In the genomic region with DNA sequence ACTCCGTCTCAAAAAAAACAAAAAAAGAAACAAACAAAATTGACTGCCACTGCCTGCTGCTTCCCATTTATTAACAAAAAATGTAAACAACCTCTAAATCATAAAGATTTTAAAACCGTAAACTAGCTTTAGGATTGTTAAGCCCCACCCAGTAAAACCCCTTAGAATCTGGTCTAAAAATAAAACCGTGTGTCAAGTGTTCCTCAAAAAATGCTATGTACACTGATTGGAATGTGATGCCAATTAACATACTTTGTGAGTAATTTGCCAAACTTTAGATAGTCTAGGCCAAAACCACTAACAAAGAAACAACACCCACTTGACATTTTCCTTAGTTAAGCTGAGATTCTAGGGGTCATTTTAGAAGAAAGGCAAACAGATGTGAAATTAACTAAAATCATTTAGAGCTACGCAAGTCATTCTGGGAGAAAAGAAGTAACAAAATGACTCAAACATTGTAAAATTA, we compare ENCODE assay signal across 9 cellular contexts. TPM values are rescaled to one million over a fixed set of nuclear protein-coding genes. Genes with fewer than 3 reads are reported as not detected.
DNase-seq lines count a peak whose midpoint lies in the region; ATAC-seq, FAIRE-seq and TF ChIP-seq lines count a peak whose summit lies in the region.
"Had no signal": no experiment of that assay in that cellular context is flagged by ENCODE, and none has a peak within 500 bp of the region (broad histone marks: within the 10 kb centered on the region; RNA-seq: fewer than 3 reads in every experiment).

No MANE protein-coding gene starts in this region.

- peaks cover 0 to 17% (median 9%) of the 10 kb centered on the region in 5 donors for H3K36me3 Mint-ChIP-seq in naive thymus-derived CD4-positive, alpha-beta T cell
- H3K36me3 Mint-ChIP-seq in activated CD8-positive, alpha-beta memory T cell treated with anti-CD3 and anti-CD28 coated beads, Interleukin-2, amount 10 ng/mL, durations not matched to agents 7 days and 5 days, result peaks cover 17% of the 10 kb centered on the region

- H3K27ac Mint-ChIP-seq in naive thymus-derived CD4-positive, alpha-beta T cell, result peak overlapping the region in 1 of 9 donors; percentile 28
- no peak overlapping the region for H3K27ac Mint-ChIP-seq in activated CD8-positive, alpha-beta memory T cell treated with anti-CD3 and anti-CD28 coated beads, Interleukin-2, amount 10 ng/mL, durations not matched to agents 7 days and 5 days

- H3K9ac ChIP-seq in HCT116 (ENCODE audit: low read length), result peak overlapping the region; percentile 2; the same call in 1 of the 2 replicates
- H3K9ac ChIP-seq in K562 (ENCODE audit: insufficient read depth in 1 of 2, low read depth in 2 of 2, low read length in 2 of 2), result no peak overlapping the region

- intact Hi-C loops in HCT116 (cut with micrococcal nuclease), result no loop called here
- intact Hi-C loops in K562 (cut with micrococcal nuclease), result no loop called here
- intact Hi-C loops in naive thymus-derived CD4-positive, alpha-beta T cell (cut with micrococcal nuclease), result no loop called here
- intact Hi-C loops in aorta (cut with DNase I), result loop anchor here in 1 of 2 donors (10.0 kb wide), 1 partner anchor 54 kb away; no protein-coding TSS in a partner anchor

- POLR2A ChIA-PET in HCT116 (lab: Charles Lee) (interaction anchor here (0.6 kb wide), 1 partner anchor 34 kb away, joined by 3 read pairs; no protein-coding TSS in a partner anchor), K562 (lab: Yijun Ruan, JAX) (interaction anchor here (2.1 to 5.0 kb wide), 2 partner anchors 10 to 13 kb away, joined by 5 to 24 read pairs; no protein-coding TSS in a partner anchor)
- POLR2A ChIA-PET in naive thymus-derived CD4-positive, alpha-beta T cell (lab: Charles Lee), result interaction anchor here (0.6 kb wide), 1 partner anchor 48 kb away, joined by 3 read pairs; no protein-coding TSS in a partner anchor

- FAIRE-seq in K562 (lab: Jason Lieb, UNC), result no peak

- in situ Hi-C loops in K562 (cut with MboI), result no loop called here

- H2AFZ ChIP-seq in HCT116 (ENCODE audit: low read depth, low read length, poor library complexity, severe bottlenecking), result no peak overlapping the region
- H2AFZ ChIP-seq in K562 (ENCODE audit: low read depth, low read length), result no peak overlapping the region

- H4K20me1 ChIP-seq in HCT116 (ENCODE audit: insufficient read depth) (peaks cover 13% of the 10 kb centered on the region; the same call in 1 of the 2 replicates), K562 (replicated peaks; ENCODE audit: control insufficient read depth, insufficient read depth, low read length) (peaks cover 39% of the 10 kb centered on the region)

- TF ChIP-seq CTCF in HCT116 (IDR thresholded peaks at IDR 0.05 in 2 of 3, conservative IDR thresholded peaks at IDR 0.05 in 1 of 3; ENCODE audit: borderline replicate concordance in 1 of 3, insufficient read depth in 1 of 3, low read depth in 2 of 3, low read length in 2 of 3) (no peak), K562 (IDR thresholded peaks at IDR 0.05 in 2 of 3, conservative IDR thresholded peaks at IDR 0.05 in 1 of 3; ENCODE audit: insufficient read depth in 2 of 3, low read depth in 1 of 3, low read length in 3 of 3) (no peak)

- RAD21 ChIA-PET in HCT116 (lab: Charles Lee; ENCODE audit: low non-redundant PET in 1 of 2, low total read pairs in 2 of 2, uncharacterized antibody in 2 of 2, unreplicated experiment in 2 of 2), result no interaction called here

- TF ChIP-seq POLR2A in HCT116 (IDR thresholded peaks at IDR 0.05; ENCODE audit: borderline replicate concordance, extremely low read depth, insufficient read depth, insufficient read length), result no peak
- TF ChIP-seq POLR2A in K562 (conservative IDR thresholded peaks at IDR 0.05), result no peak

- no peaks in the 10 kb centered on the region for H3K27me3 Mint-ChIP-seq in naive thymus-derived CD4-positive, alpha-beta T cell
- no peaks in the 10 kb centered on the region for H3K27me3 Mint-ChIP-seq in activated CD8-positive, alpha-beta memory T cell treated with anti-CD3 and anti-CD28 coated beads, Interleukin-2, amount 10 ng/mL, durations not matched to agents 7 days and 5 days

- H3K27me3 ChIP-seq in HCT116 (ENCODE audit: insufficient read depth, low read length), result no peaks in the 10 kb centered on the region
- no peaks in the 10 kb centered on the region for H3K27me3 ChIP-seq in K562 (ENCODE audit: control insufficient read depth in 2 of 2, insufficient read depth in 2 of 2, low read length in 2 of 2)
- no peaks in the 10 kb centered on the region for H3K27me3 ChIP-seq in naive thymus-derived CD4-positive, alpha-beta T cell (ENCODE audit: control insufficient read depth in 2 of 2, insufficient read depth in 2 of 2, low read length in 2 of 2)
- H3K27me3 ChIP-seq in aorta (ENCODE audit: control insufficient read depth in 1 of 2, insufficient read depth in 2 of 2, low read length in 1 of 2), result no peaks in the 10 kb centered on the region
- H3K27me3 ChIP-seq: Peyer's patch had no signal

- ATAC-seq in HCT116 (no peak), K562 (no peak), aorta (ENCODE audit: low FRiP score) (no peak)
- no peak for ATAC-seq in naive thymus-derived CD4-positive, alpha-beta T cell
- no peak for ATAC-seq in activated CD8-positive, alpha-beta memory T cell treated with anti-CD3 and anti-CD28 coated beads, Interleukin-2, amount 10 ng/mL, durations not matched to agents 7 days and 5 days

- CTCF ChIA-PET in HCT116 (lab: Charles Lee), result no interaction called here
- CTCF ChIA-PET in K562 (lab: Yijun Ruan, JAX; ENCODE audit: low intra/inter-chr PET ratio), result no interaction called here
- CTCF ChIA-PET in naive thymus-derived CD4-positive, alpha-beta T cell (lab: Charles Lee), result no interaction called here
- CTCF ChIA-PET in activated CD8-positive, alpha-beta memory T cell treated with anti-CD3 and anti-CD28 coated beads, Interleukin-2, amount 10 ng/mL, durations not matched to agents 7 days and 5 days (lab: Charles Lee), result no interaction called here

- H3K4me2 ChIP-seq in HCT116 (ENCODE audit: low read length), result peak overlapping the region; percentile 54
- no peak overlapping the region for H3K4me2 ChIP-seq in K562 (ENCODE audit: insufficient read depth, low read length)

- H3K9me3 ChIP-seq in HCT116 (ENCODE audit: control insufficient read depth in 1 of 2, insufficient read depth in 1 of 2, low read depth in 1 of 2, low read length in 2 of 2) (no peaks in the 10 kb centered on the region), K562 (replicated peaks; ENCODE audit: control insufficient read depth, insufficient read depth, low read depth, low read length) (no peaks in the 10 kb centered on the region), aorta (ENCODE audit: control insufficient read depth, low read length) (no peaks in the 10 kb centered on the region)
- H3K9me3 ChIP-seq in naive thymus-derived CD4-positive, alpha-beta T cell (ENCODE audit: control insufficient read depth in 2 of 3, low read length in 3 of 3), result no peaks in the 10 kb centered on the region
- H3K9me3 ChIP-seq: Peyer's patch had no signal

- 0 out of 4 replicates have a peak overlapping the region, but pooled peaks of 1 of the 2 experiments have one; percentile 12 for H3K4me3 ChIP-seq in HCT116 (replicated peaks in 1 of 2; ENCODE audit: low read depth in 1 of 2, low read length in 2 of 2)
- no peak overlapping the region for H3K4me3 ChIP-seq in K562
- no peak overlapping the region for H3K4me3 ChIP-seq in naive thymus-derived CD4-positive, alpha-beta T cell (ENCODE audit: low read length)
- H3K4me3 ChIP-seq in aorta (ENCODE audit: low read length in 2 of 2), result no peak overlapping the region
- H3K4me3 ChIP-seq: Peyer's patch had no signal

- H3K79me2 ChIP-seq in HCT116 (ENCODE audit: insufficient read depth, low read length) (peaks cover 100% of the 10 kb centered on the region), K562 (ENCODE audit: control insufficient read depth, insufficient read depth, low read length) (peaks cover 100% of the 10 kb centered on the region)

- 68% methylated on average over 4 of the region's 4 CpGs for WGBS in K562 (ENCODE audit: insufficient coverage, low coverage, missing lambda C conversion rate)
- 11 to 17% methylated on average over 4 of the region's 4 CpGs for whole genome bisulfite sequencing in aorta, 2 donors

- H3K27ac ChIP-seq in HCT116 (ENCODE audit: low read depth, low read length) (peak overlapping the region; percentile 27; the same call in 1 of the 2 replicates), K562 (ENCODE audit: extremely low read depth, low read depth, low read length) (no peak overlapping the region), aorta (ENCODE audit: low read depth in 1 of 2, low read length in 2 of 2) (peak overlapping the region in 1 of 2 donors; percentile 36)
- no peak overlapping the region for H3K27ac ChIP-seq in naive thymus-derived CD4-positive, alpha-beta T cell (ENCODE audit: low read depth, low read length)

- peaks cover 10% of the 10 kb centered on the region for H3K9me1 ChIP-seq in K562 (ENCODE audit: control insufficient read depth, insufficient read depth, low read length)

- H3K9me2 ChIP-seq in HCT116 (ENCODE audit: insufficient read depth), result no peaks in the 10 kb centered on the region

- peaks cover 37 to 48% of the 10 kb centered on the region in 2 experiments for H3K4me1 ChIP-seq in HCT116 (ENCODE audit: control insufficient read depth in 1 of 2, insufficient read depth in 2 of 2, low read length in 2 of 2)
- peaks cover 29 to 47% of the 10 kb centered on the region in 2 experiments for H3K4me1 ChIP-seq in K562 (replicated peaks in 1 of 2; ENCODE audit: control insufficient read depth in 2 of 2, insufficient read depth in 2 of 2, low read length in 2 of 2)
- peaks cover 16 to 37% of the 10 kb centered on the region in 2 donors for H3K4me1 ChIP-seq in naive thymus-derived CD4-positive, alpha-beta T cell (ENCODE audit: control insufficient read depth in 2 of 2, insufficient read depth in 2 of 2, low read length in 2 of 2)
- H3K4me1 ChIP-seq in aorta (ENCODE audit: control insufficient read depth in 1 of 2, insufficient read depth in 2 of 2, low read length in 2 of 2), result peaks cover 5 to 6% of the 10 kb centered on the region in 2 donors

- H3K36me3 ChIP-seq in HCT116 (ENCODE audit: control insufficient read depth in 1 of 2, insufficient read depth in 2 of 2, low read length in 2 of 2) (no peaks in the 10 kb centered on the region), K562 (ENCODE audit: control insufficient read depth, insufficient read depth, low read length) (peaks cover 14% of the 10 kb centered on the region), aorta (ENCODE audit: control insufficient read depth in 1 of 2, insufficient read depth in 2 of 2, low read length in 1 of 2) (no peaks in the 10 kb centered on the region)
- peaks cover 0 to 5% (median 0%) of the 10 kb centered on the region in 3 experiments for H3K36me3 ChIP-seq in naive thymus-derived CD4-positive, alpha-beta T cell (ENCODE audit: control insufficient read depth in 2 of 3, insufficient read depth in 3 of 3, low read length in 3 of 3)

- peaks cover 0 to 2% (median 0%) of the 10 kb centered on the region in 11 donors for H3K9me3 Mint-ChIP-seq in naive thymus-derived CD4-positive, alpha-beta T cell
- H3K9me3 Mint-ChIP-seq in activated CD8-positive, alpha-beta memory T cell treated with anti-CD3 and anti-CD28 coated beads, Interleukin-2, amount 10 ng/mL, durations not matched to agents 7 days and 5 days (ENCODE audit: low read depth), result no peaks in the 10 kb centered on the region

- peaks cover 44 to 80% (median 62%) of the 10 kb centered on the region in 7 donors for H3K4me1 Mint-ChIP-seq in naive thymus-derived CD4-positive, alpha-beta T cell
- peaks cover 40% of the 10 kb centered on the region for H3K4me1 Mint-ChIP-seq in activated CD8-positive, alpha-beta memory T cell treated with anti-CD3 and anti-CD28 coated beads, Interleukin-2, amount 10 ng/mL, durations not matched to agents 7 days and 5 days

- TF ChIP-seq RAD21 in HCT116 (IDR thresholded peaks at IDR 0.05; ENCODE audit: low read depth) (no peak), K562 (CRISPR knock-in tag; conservative IDR thresholded peaks at IDR 0.05 in 1 of 2, IDR thresholded peaks at IDR 0.05 in 1 of 2) (no peak)

- DNase-seq in AG08395 (ENCODE audit: low spot score), result peak; percentile 86
- DNase-seq in HCT116 (ENCODE audit: low read depth, low spot score), result no peak
- DNase-seq in K562 (ENCODE audit: extremely low read depth in 1 of 4, low spot score in 3 of 4), result no peak
- DNase-seq in naive thymus-derived CD4-positive, alpha-beta T cell, result no peak
- DNase-seq in activated CD8-positive, alpha-beta memory T cell treated with anti-CD3 and anti-CD28 coated beads, Interleukin-2, amount 10 ng/mL, durations not matched to agents 7 days and 5 days, result no peak
- no peak for DNase-seq in NCI-H748 (lab: John Stamatoyannopoulos, UW; ENCODE audit: unreplicated experiment)
- no peak for DNase-seq in aorta
- DNase-seq in SIG-M5 (lab: John Stamatoyannopoulos, UW), result no peak

- BruUV-seq in HCT116 (replicated peaks; lab: Mats Ljungman, UMichigan) (no TSS peak), K562 (replicated peaks; lab: Mats Ljungman, UMichigan) (no TSS peak)

- peak overlapping the region in 7 of 10 donors; percentile 21 to 78 (median 51) for H3K4me3 Mint-ChIP-seq in naive thymus-derived CD4-positive, alpha-beta T cell
- no peak overlapping the region for H3K4me3 Mint-ChIP-seq in activated CD8-positive, alpha-beta memory T cell treated with anti-CD3 and anti-CD28 coated beads, Interleukin-2, amount 10 ng/mL, durations not matched to agents 7 days and 5 days

- TF ChIP-seq EP300 in K562 (IDR thresholded peaks at IDR 0.05; ENCODE audit: low read length), result no peak

RNA-seq across cellular contexts. Expression of gene RAF1, which starts 5.3 kb away (rescaled TPM):
- total RNA-seq in HCT116 (2021; ENCODE audit: unreplicated experiment) (64.3 TPM), K562 (2014; rRNA removed) (74.5 and 104 TPM in 2 replicates), K562 (2014; rRNA removed; fragmentation: Illumina TruSeq; extraction: Trizol) (91.4 and 95.2 TPM in 2 replicates), K562 (2015; rRNA removed; fragmentation: Illumina TruSeq; extraction: Trizol) (92.6 and 97.5 TPM in 2 replicates), K562 (2021) (78.3 and 83.2 TPM in 2 replicates), aorta (100 to 1,000 TPM in 1 of 2 donors, 10 to 100 TPM in 1; 96.2 to 117 TPM)
- polyA plus RNA-seq in HCT116 (2012), result 49.7 and 51.0 TPM in 2 replicates
- 242 and 294 TPM in 2 replicates for total RNA-seq in K562 (2011; cell fraction: chromatin; rRNA removed; ENCODE audit: low replicate concordance)
- 149 and 152 TPM in 2 replicates for total RNA-seq in K562 (2011; cell fraction: nucleolus; rRNA removed)
- 183 and 224 TPM in 2 replicates for total RNA-seq in K562 (2011; cell fraction: nucleoplasm; rRNA removed)
- polyA plus RNA-seq in K562 (2011; rRNA removed) (155 and 183 TPM in 2 replicates), K562 (2014; fragmentation: Illumina TruSeq; extraction: Trizol) (95.5 and 106 TPM in 2 replicates), K562 (2014; fragmentation: Nextera tagmentation; extraction: Ambion mirVana) (10 to 100 TPM; 28.0 to 32.3 TPM), K562 (2014; rRNA removed) (85.6 and 96.8 TPM in 2 replicates), aorta (10 to 100 TPM; 57.0 to 83.2 TPM)
- 124 and 134 TPM in 2 replicates for polyA plus RNA-seq in K562 (2011; cell fraction: cytosol; rRNA removed)
- 176 and 181 TPM in 2 replicates for polyA plus RNA-seq in K562 (2011; cell fraction: nucleus; rRNA removed)
- polyA plus RNA-seq in K562 (2012), result 61.9 and 70.8 TPM in 2 replicates
- 208 and 239 TPM in 2 replicates for polyA minus RNA-seq in K562 (2011; rRNA and poly(A)+ RNA removed)
- polyA minus RNA-seq in K562 (2011; cell fraction: cytosol; rRNA and poly(A)+ RNA removed), result 66.7 and 92.6 TPM in 2 replicates
- 109 and 169 TPM in 2 replicates for polyA minus RNA-seq in K562 (2011; cell fraction: nucleus; rRNA and poly(A)+ RNA removed)
- 100 to 1,000 TPM in 4 of 5 experiments, 10 to 100 TPM in 1; 93.4 to 129 (median 125) TPM for total RNA-seq in naive thymus-derived CD4-positive, alpha-beta T cell
- polyA plus RNA-seq in naive thymus-derived CD4-positive, alpha-beta T cell, result 10 to 100 TPM; 50.2 to 87.8 TPM
- 10 to 100 TPM; 92.4 to 96.8 TPM for total RNA-seq in activated CD8-positive, alpha-beta memory T cell treated with anti-CD3 and anti-CD28 coated beads, Interleukin-2, amount 10 ng/mL, durations not matched to agents 7 days and 5 days
